ENCODE assay signal across 17 cellular contexts in genomic region chr18:26618130-26618529, GRCh38.
A peak's percentile ranks its signal among the peaks of the same experiment; 100 is the strongest.
DNase-seq lines count a peak whose midpoint lies in the region; ATAC-seq and TF ChIP-seq lines count a peak whose summit lies in the region.
"Had no signal": no experiment of that assay in that cellular context is flagged by ENCODE, and none has a peak within 500 bp of the region (broad histone marks: within the 10 kb centered on the region; RNA-seq: fewer than 3 reads in every experiment).

No MANE protein-coding gene starts in this region.

- no peak for TF ChIP-seq CTCF in HCT116 (IDR thresholded peaks at IDR 0.05 in 2 of 3, conservative IDR thresholded peaks at IDR 0.05 in 1 of 3; ENCODE audit: borderline replicate concordance in 1 of 3, insufficient read depth in 1 of 3, low read depth in 2 of 3, low read length in 2 of 3)
- no peak for TF ChIP-seq CTCF in left lung (IDR thresholded peaks at IDR 0.05)

- no peak for ATAC-seq in HCT116
- ATAC-seq in left lung: peak; percentile 27
- no peak for ATAC-seq in HG02970 (IDR thresholded peaks at IDR 0.05; ENCODE audit: low FRiP score, unreplicated experiment)
- no peak for ATAC-seq in GM18502 (IDR thresholded peaks at IDR 0.05; ENCODE audit: poor library complexity, unreplicated experiment)
- no peak for ATAC-seq in HG03432 (IDR thresholded peaks at IDR 0.05; ENCODE audit: unreplicated experiment)

- CTCF ChIA-PET in HCT116 (lab: Charles Lee): no interaction called here

- BruUV-seq in HCT116 (replicated peaks; lab: Mats Ljungman, UMichigan): no TSS peak

- intact Hi-C loops in HCT116 (cut with micrococcal nuclease): no loop called here
- intact Hi-C loops in left lung (cut with DNase I): no loop called here

- H3K9me3 ChIP-seq in HCT116 (ENCODE audit: control insufficient read depth in 1 of 2, insufficient read depth in 1 of 2, low read depth in 1 of 2, low read length in 2 of 2): no peaks in the 10 kb centered on the region
- no peaks in the 10 kb centered on the region for H3K9me3 ChIP-seq in left lung
- H3K9me3 ChIP-seq: Caco-2 had no signal

- TF ChIP-seq RAD21 in HCT116 (IDR thresholded peaks at IDR 0.05; ENCODE audit: low read depth): no peak

- no peak overlapping the region for H3K9ac ChIP-seq in HCT116 (ENCODE audit: low read length)

- H2AFZ ChIP-seq in HCT116 (ENCODE audit: low read depth, low read length, poor library complexity, severe bottlenecking): peak overlapping the region; percentile 63

- H3K4me3 ChIP-seq in HCT116 (replicated peaks in 1 of 2; ENCODE audit: low read depth in 1 of 2, low read length in 2 of 2): no peak overlapping the region
- no peak overlapping the region for H3K4me3 ChIP-seq in left lung

- DNase-seq in NCI-H2196 (lab: John Stamatoyannopoulos, UW; ENCODE audit: unreplicated experiment): peak; percentile 14
- DNase-seq in NCI-H2196 treated with DMSO at 0.1 percent for 48 hours (lab: John Stamatoyannopoulos, UW; ENCODE audit: unreplicated experiment): no peak
- no peak for DNase-seq in HCT116 (ENCODE audit: low read depth, low spot score)
- DNase-seq in NCI-H226: peak; percentile 14
- DNase-seq in left lung: no peak
- DNase-seq: AML-193, Caco-2, DND-41, GDM1, GOT3, HFFc6, NCI-H1930, NCI-H345, NCI-H526 treated with DMSO at 0.1 percent for 48 hours had no signal

- no peak for TF ChIP-seq POLR2A in HCT116 (IDR thresholded peaks at IDR 0.05; ENCODE audit: borderline replicate concordance, extremely low read depth, insufficient read depth, insufficient read length)

- no peaks in the 10 kb centered on the region for H3K27me3 ChIP-seq in HCT116 (ENCODE audit: insufficient read depth, low read length)
- no peaks in the 10 kb centered on the region for H3K27me3 ChIP-seq in left lung

- no peaks in the 10 kb centered on the region for H3K9me2 ChIP-seq in HCT116 (ENCODE audit: insufficient read depth)

- RAD21 ChIA-PET in HCT116 (lab: Charles Lee; ENCODE audit: low non-redundant PET in 1 of 2, low total read pairs in 2 of 2, uncharacterized antibody in 2 of 2, unreplicated experiment in 2 of 2): no interaction called here

- H3K36me3 ChIP-seq in HCT116 (ENCODE audit: control insufficient read depth in 1 of 2, insufficient read depth in 2 of 2, low read length in 2 of 2) (no peaks in the 10 kb centered on the region), left lung (no peaks in the 10 kb centered on the region)

- no peaks in the 10 kb centered on the region for H4K20me1 ChIP-seq in HCT116 (ENCODE audit: insufficient read depth)

- POLR2A ChIA-PET in HCT116 (lab: Charles Lee): interaction anchor here (0.7 kb wide), 1 partner anchor 16 kb away, joined by 3 read pairs; no protein-coding TSS in a partner anchor

- H3K4me2 ChIP-seq in HCT116 (ENCODE audit: low read length): peak overlapping the region; percentile 3; the same call in 1 of the 2 replicates

- H3K27ac ChIP-seq in HCT116 (ENCODE audit: low read depth, low read length) (no peak overlapping the region), left lung (no peak overlapping the region)

- H3K4me1 ChIP-seq in HCT116 (ENCODE audit: control insufficient read depth in 1 of 2, insufficient read depth in 2 of 2, low read length in 2 of 2) (peaks cover 7 to 27% of the 10 kb centered on the region in 2 experiments; a peak in 3 of 4 replicates), left lung (no peaks in the 10 kb centered on the region)
- H3K4me1 ChIP-seq: Caco-2 had no signal

- no peaks in the 10 kb centered on the region for H3K79me2 ChIP-seq in HCT116 (ENCODE audit: insufficient read depth, low read length)

TF ChIP-seq in HCT116, 20 proteins besides CTCF, POLR2A, EP300 and RAD21:
- TF ChIP-seq SP1 (IDR thresholded peaks at IDR 0.05; ENCODE audit: low read depth) (no peak), YY1 (IDR thresholded peaks at IDR 0.05; ENCODE audit: extremely low read depth, insufficient replicate concordance, low read depth, low read length) (no peak), MAX (IDR thresholded peaks at IDR 0.05) (no peak), ATF3 (IDR thresholded peaks at IDR 0.05) (no peak), ZBTB33 (IDR thresholded peaks at IDR 0.05; ENCODE audit: extremely low read depth, insufficient replicate concordance, low read length) (no peak), ELF1 (IDR thresholded peaks at IDR 0.05; ENCODE audit: borderline replicate concordance, low read depth) (no peak), REST (IDR thresholded peaks at IDR 0.05; ENCODE audit: low read depth) (no peak), EGR1 (IDR thresholded peaks at IDR 0.05; ENCODE audit: low read depth) (no peak), FOSL1 (IDR thresholded peaks at IDR 0.05; ENCODE audit: low read depth) (no peak), ZNF274 (IDR thresholded peaks at IDR 0.05; ENCODE audit: low read depth, low read length) (no peak), EZH2 (IDR thresholded peaks at IDR 0.05) (no peak), SRF (IDR thresholded peaks at IDR 0.05; ENCODE audit: low read depth) (no peak), CBX3 (IDR thresholded peaks at IDR 0.05; ENCODE audit: low read depth) (no peak), JUND (IDR thresholded peaks at IDR 0.05) (no peak), EZH2phosphoT487 (IDR thresholded peaks at IDR 0.05; ENCODE audit: borderline replicate concordance) (no peak), SIN3A (IDR thresholded peaks at IDR 0.05; ENCODE audit: low read depth) (no peak), POLR2AphosphoS5 (IDR thresholded peaks at IDR 0.05; ENCODE audit: low read depth, low read length) (no peak), CEBPB (IDR thresholded peaks at IDR 0.05; ENCODE audit: low read depth) (no peak)

Comparison
In these comparisons a context has a peak if more than half of its experiments do, and no peak if none do; other contexts are left out.
1. DNase-seq: peak in NCI-H2196 (single experiment) and NCI-H226 (single experiment); none in NCI-H2196 treated with DMSO at 0.1 percent for 48 hours (single experiment), HCT116 (single experiment) and left lung (0 of 2).